Comparison of ENCODE assay signal across 1 cellular context in the genomic region with DNA sequence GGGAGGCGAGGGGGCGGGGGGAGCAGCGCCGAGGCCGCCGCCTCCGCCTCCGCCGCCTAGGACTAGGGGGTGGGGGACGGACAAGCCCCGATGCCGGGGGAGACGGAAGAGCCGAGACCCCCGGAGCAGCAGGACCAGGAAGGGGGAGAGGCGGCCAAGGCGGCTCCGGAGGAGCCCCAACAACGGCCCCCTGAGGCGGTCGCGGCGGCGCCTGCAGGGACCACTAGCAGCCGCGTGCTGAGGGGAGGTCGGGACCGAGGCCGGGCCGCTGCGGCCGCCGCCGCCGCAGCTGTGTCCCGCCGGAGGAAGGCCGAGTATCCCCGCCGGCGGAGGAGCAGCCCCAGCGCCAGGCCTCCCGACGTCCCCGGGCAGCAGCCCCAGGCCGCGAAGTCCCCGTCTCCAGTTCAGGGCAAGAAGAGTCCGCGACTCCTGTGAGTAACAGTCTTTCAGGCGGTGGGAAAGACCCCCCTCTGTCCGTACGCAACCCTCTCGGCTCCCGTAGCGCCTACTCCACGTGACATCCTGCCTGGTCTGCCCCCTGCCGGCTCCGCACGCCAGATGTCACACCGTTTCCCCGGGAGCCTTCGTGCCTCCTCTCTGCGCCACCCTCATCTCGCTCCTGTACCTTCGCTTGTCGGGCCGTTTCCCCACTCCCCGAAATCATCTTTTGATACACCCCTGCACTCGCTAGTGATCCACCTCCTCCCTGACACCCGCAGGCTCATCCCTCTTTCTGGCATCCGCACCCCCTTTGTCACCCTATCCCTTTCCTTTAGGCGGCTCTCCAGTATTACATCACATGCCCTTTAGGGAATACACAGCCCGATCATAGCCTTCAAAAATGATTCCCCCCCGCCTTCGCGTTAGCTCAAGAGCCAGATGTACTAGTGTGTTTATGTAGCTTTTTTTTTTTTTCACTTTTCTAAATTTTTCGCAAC.
A peak's percentile ranks its signal among the peaks of the same experiment; 100 is the strongest.
TF ChIP-seq lines count a peak whose summit lies in the region.

No MANE protein-coding gene starts in this region.

TF ChIP-seq in K562, 482 proteins besides CTCF, POLR2A, EP300 and RAD21 (continued from another document and continues in another):
- TF ChIP-seq CBFA2T3 (IDR thresholded peaks at IDR 0.05) (peak; percentile 40), ZSCAN29 (IDR thresholded peaks at IDR 0.05) (0 out of 2 replicates have a peak, but pooled peaks have one; percentile 34), RBFOX2 (IDR thresholded peaks at IDR 0.05; ENCODE audit: low read depth, low read length) (peak; percentile 85), ESRRA (IDR thresholded peaks at IDR 0.05; ENCODE audit: borderline replicate concordance, low read depth) (peak; percentile 74; the same call in 1 of the 2 replicates), PCBP2 (IDR thresholded peaks at IDR 0.05; ENCODE audit: low read depth, low read length, poor library complexity, severe bottlenecking) (peak; percentile 46), ZNF76 (CRISPR knock-in tag; IDR thresholded peaks at IDR 0.05; ENCODE audit: borderline replicate concordance) (0 out of 2 replicates have a peak, but pooled peaks have one; percentile 21), ASH1L (IDR thresholded peaks at IDR 0.05; ENCODE audit: borderline replicate concordance, low read depth, partially characterized antibody) (peak; percentile 43), FOXP1 (CRISPR knock-in tag; IDR thresholded peaks at IDR 0.05) (peak; percentile 51; the same call in 1 of the 2 replicates), SOX6 (IDR thresholded peaks at IDR 0.05) (peak; percentile 70), ZNF232 (CRISPR knock-in tag; IDR thresholded peaks at IDR 0.05) (no peak), CREBBP (IDR thresholded peaks at IDR 0.05; ENCODE audit: low read depth, low read length) (no peak), ILK (tag; IDR thresholded peaks at IDR 0.05; ENCODE audit: borderline replicate concordance, low read depth) (no peak), ZKSCAN1 (IDR thresholded peaks at IDR 0.05; ENCODE audit: low read depth, low read length) (no peak), ZNF282 (CRISPR knock-in tag; IDR thresholded peaks at IDR 0.05) (0 out of 2 replicates have a peak, but pooled peaks have one; percentile 42), MTA1 (IDR thresholded peaks at IDR 0.05; ENCODE audit: borderline replicate concordance) (peak; percentile 78), MCM7 (IDR thresholded peaks at IDR 0.05) (no peak), CSDE1 (IDR thresholded peaks at IDR 0.05) (peak in 1 of 2 experiments; percentile 65; a peak in 1 of 4 replicates), THRAP3 (IDR thresholded peaks at IDR 0.05; ENCODE audit: borderline replicate concordance) (peak; percentile 90; the same call in 1 of the 2 replicates), SMARCB1 (IDR thresholded peaks at IDR 0.05; ENCODE audit: insufficient read length, low read depth) (no peak), ZNF274 (IDR thresholded peaks at IDR 0.05; ENCODE audit: borderline replicate concordance, low read depth, low read length) (no peak), ZNF24 (IDR thresholded peaks at IDR 0.05) (0 out of 2 replicates have a peak, but pooled peaks have one; percentile 24), CC2D1A (IDR thresholded peaks at IDR 0.05) (peak; percentile 82), BRD9 (IDR thresholded peaks at IDR 0.05; ENCODE audit: low read depth, partially characterized antibody) (peak; percentile 96), ZBTB17 (CRISPR knock-in tag; IDR thresholded peaks at IDR 0.05) (peak; percentile 57), ZNF764 (CRISPR knock-in tag; IDR thresholded peaks at IDR 0.05; ENCODE audit: low read depth) (no peak), ZNF785 (CRISPR knock-in tag; IDR thresholded peaks at IDR 0.05) (no peak), SLC30A9 (CRISPR knock-in tag; IDR thresholded peaks at IDR 0.05) (no peak), SMARCA4 (IDR thresholded peaks at IDR 0.05) (peak; percentile 78), ZNF699 (CRISPR knock-in tag; IDR thresholded peaks at IDR 0.05; ENCODE audit: insufficient replicate concordance) (no peak), FOXA1 (IDR thresholded peaks at IDR 0.05; ENCODE audit: borderline replicate concordance) (no peak), NR2C2 (CRISPR knock-in tag; IDR thresholded peaks at IDR 0.05) (peak; percentile 76; the same call in 1 of the 2 replicates), NR2C2 (tag; IDR thresholded peaks at IDR 0.05) (no peak), MYBL2 (IDR thresholded peaks at IDR 0.05; ENCODE audit: low read depth) (peak; percentile 58), MYBL2 (CRISPR knock-in tag; IDR thresholded peaks at IDR 0.05; ENCODE audit: borderline replicate concordance) (no peak), ZNF695 (CRISPR knock-in tag; IDR thresholded peaks at IDR 0.05) (no peak), NONO (IDR thresholded peaks at IDR 0.05; ENCODE audit: low read depth in 2 of 2, low read length in 1 of 2) (peak in 1 of 2 experiments; percentile 39; a peak in 1 of 4 replicates), NR2C1 (IDR thresholded peaks at IDR 0.05) (peak; percentile 67; the same call in 1 of the 2 replicates), NR2C1 (tag; IDR thresholded peaks at IDR 0.05) (peak; percentile 63), FIP1L1 (IDR thresholded peaks at IDR 0.05; ENCODE audit: low read depth, low read length, poor library complexity, severe bottlenecking) (peak; percentile 88), TCF3 (CRISPR knock-in tag; IDR thresholded peaks at IDR 0.05) (peak; percentile 41; the same call in 1 of the 2 replicates), ARID2 (IDR thresholded peaks at IDR 0.05) (peak; percentile 63), ZNF217 (CRISPR knock-in tag; IDR thresholded peaks at IDR 0.05) (no peak), ZNF431 (CRISPR knock-in tag; IDR thresholded peaks at IDR 0.05) (peak; percentile 33; the same call in 1 of the 2 replicates), FOXK1 (CRISPR knock-in tag; IDR thresholded peaks at IDR 0.05; ENCODE audit: borderline replicate concordance) (peak; percentile 88; the same call in 1 of the 2 replicates), NFIX (CRISPR knock-in tag; IDR thresholded peaks at IDR 0.05; ENCODE audit: low read depth) (no peak), ZNF324 (CRISPR knock-in tag; IDR thresholded peaks at IDR 0.05) (no peak), ZZZ3 (IDR thresholded peaks at IDR 0.05) (peak; percentile 90), TAF7 (tag; IDR thresholded peaks at IDR 0.05) (peak; percentile 61; the same call in 1 of the 2 replicates)
- TF ChIP-seq, protein P1, sequence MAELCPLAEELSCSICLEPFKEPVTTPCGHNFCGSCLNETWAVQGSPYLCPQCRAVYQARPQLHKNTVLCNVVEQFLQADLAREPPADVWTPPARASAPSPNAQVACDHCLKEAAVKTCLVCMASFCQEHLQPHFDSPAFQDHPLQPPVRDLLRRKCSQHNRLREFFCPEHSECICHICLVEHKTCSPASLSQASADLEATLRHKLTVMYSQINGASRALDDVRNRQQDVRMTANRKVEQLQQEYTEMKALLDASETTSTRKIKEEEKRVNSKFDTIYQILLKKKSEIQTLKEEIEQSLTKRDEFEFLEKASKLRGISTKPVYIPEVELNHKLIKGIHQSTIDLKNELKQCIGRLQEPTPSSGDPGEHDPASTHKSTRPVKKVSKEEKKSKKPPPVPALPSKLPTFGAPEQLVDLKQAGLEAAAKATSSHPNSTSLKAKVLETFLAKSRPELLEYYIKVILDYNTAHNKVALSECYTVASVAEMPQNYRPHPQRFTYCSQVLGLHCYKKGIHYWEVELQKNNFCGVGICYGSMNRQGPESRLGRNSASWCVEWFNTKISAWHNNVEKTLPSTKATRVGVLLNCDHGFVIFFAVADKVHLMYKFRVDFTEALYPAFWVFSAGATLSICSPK (IDR thresholded peaks at IDR 0.05; ENCODE audit: borderline replicate concordance), result peak; percentile 87; the same call in 1 of the 2 replicates
- TF ChIP-seq, protein P2, sequence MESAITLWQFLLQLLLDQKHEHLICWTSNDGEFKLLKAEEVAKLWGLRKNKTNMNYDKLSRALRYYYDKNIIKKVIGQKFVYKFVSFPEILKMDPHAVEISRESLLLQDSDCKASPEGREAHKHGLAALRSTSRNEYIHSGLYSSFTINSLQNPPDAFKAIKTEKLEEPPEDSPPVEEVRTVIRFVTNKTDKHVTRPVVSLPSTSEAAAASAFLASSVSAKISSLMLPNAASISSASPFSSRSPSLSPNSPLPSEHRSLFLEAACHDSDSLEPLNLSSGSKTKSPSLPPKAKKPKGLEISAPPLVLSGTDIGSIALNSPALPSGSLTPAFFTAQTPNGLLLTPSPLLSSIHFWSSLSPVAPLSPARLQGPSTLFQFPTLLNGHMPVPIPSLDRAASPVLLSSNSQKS (CRISPR knock-in tag; IDR thresholded peaks at IDR 0.05), result no peak
- TF ChIP-seq, protein P3, sequence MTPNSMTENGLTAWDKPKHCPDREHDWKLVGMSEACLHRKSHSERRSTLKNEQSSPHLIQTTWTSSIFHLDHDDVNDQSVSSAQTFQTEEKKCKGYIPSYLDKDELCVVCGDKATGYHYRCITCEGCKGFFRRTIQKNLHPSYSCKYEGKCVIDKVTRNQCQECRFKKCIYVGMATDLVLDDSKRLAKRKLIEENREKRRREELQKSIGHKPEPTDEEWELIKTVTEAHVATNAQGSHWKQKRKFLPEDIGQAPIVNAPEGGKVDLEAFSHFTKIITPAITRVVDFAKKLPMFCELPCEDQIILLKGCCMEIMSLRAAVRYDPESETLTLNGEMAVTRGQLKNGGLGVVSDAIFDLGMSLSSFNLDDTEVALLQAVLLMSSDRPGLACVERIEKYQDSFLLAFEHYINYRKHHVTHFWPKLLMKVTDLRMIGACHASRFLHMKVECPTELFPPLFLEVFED (CRISPR knock-in tag; conservative IDR thresholded peaks at IDR 0.05), result peak; percentile 90; the same call in 1 of the 2 replicates
- TF ChIP-seq, protein P4, sequence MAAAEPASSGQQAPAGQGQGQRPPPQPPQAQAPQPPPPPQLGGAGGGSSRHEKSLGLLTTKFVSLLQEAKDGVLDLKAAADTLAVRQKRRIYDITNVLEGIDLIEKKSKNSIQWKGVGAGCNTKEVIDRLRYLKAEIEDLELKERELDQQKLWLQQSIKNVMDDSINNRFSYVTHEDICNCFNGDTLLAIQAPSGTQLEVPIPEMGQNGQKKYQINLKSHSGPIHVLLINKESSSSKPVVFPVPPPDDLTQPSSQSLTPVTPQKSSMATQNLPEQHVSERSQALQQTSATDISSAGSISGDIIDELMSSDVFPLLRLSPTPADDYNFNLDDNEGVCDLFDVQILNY (CRISPR knock-in tag; IDR thresholded peaks at IDR 0.05), result 0 out of 2 replicates have a peak, but pooled peaks have one; percentile 28
- TF ChIP-seq, protein P5, sequence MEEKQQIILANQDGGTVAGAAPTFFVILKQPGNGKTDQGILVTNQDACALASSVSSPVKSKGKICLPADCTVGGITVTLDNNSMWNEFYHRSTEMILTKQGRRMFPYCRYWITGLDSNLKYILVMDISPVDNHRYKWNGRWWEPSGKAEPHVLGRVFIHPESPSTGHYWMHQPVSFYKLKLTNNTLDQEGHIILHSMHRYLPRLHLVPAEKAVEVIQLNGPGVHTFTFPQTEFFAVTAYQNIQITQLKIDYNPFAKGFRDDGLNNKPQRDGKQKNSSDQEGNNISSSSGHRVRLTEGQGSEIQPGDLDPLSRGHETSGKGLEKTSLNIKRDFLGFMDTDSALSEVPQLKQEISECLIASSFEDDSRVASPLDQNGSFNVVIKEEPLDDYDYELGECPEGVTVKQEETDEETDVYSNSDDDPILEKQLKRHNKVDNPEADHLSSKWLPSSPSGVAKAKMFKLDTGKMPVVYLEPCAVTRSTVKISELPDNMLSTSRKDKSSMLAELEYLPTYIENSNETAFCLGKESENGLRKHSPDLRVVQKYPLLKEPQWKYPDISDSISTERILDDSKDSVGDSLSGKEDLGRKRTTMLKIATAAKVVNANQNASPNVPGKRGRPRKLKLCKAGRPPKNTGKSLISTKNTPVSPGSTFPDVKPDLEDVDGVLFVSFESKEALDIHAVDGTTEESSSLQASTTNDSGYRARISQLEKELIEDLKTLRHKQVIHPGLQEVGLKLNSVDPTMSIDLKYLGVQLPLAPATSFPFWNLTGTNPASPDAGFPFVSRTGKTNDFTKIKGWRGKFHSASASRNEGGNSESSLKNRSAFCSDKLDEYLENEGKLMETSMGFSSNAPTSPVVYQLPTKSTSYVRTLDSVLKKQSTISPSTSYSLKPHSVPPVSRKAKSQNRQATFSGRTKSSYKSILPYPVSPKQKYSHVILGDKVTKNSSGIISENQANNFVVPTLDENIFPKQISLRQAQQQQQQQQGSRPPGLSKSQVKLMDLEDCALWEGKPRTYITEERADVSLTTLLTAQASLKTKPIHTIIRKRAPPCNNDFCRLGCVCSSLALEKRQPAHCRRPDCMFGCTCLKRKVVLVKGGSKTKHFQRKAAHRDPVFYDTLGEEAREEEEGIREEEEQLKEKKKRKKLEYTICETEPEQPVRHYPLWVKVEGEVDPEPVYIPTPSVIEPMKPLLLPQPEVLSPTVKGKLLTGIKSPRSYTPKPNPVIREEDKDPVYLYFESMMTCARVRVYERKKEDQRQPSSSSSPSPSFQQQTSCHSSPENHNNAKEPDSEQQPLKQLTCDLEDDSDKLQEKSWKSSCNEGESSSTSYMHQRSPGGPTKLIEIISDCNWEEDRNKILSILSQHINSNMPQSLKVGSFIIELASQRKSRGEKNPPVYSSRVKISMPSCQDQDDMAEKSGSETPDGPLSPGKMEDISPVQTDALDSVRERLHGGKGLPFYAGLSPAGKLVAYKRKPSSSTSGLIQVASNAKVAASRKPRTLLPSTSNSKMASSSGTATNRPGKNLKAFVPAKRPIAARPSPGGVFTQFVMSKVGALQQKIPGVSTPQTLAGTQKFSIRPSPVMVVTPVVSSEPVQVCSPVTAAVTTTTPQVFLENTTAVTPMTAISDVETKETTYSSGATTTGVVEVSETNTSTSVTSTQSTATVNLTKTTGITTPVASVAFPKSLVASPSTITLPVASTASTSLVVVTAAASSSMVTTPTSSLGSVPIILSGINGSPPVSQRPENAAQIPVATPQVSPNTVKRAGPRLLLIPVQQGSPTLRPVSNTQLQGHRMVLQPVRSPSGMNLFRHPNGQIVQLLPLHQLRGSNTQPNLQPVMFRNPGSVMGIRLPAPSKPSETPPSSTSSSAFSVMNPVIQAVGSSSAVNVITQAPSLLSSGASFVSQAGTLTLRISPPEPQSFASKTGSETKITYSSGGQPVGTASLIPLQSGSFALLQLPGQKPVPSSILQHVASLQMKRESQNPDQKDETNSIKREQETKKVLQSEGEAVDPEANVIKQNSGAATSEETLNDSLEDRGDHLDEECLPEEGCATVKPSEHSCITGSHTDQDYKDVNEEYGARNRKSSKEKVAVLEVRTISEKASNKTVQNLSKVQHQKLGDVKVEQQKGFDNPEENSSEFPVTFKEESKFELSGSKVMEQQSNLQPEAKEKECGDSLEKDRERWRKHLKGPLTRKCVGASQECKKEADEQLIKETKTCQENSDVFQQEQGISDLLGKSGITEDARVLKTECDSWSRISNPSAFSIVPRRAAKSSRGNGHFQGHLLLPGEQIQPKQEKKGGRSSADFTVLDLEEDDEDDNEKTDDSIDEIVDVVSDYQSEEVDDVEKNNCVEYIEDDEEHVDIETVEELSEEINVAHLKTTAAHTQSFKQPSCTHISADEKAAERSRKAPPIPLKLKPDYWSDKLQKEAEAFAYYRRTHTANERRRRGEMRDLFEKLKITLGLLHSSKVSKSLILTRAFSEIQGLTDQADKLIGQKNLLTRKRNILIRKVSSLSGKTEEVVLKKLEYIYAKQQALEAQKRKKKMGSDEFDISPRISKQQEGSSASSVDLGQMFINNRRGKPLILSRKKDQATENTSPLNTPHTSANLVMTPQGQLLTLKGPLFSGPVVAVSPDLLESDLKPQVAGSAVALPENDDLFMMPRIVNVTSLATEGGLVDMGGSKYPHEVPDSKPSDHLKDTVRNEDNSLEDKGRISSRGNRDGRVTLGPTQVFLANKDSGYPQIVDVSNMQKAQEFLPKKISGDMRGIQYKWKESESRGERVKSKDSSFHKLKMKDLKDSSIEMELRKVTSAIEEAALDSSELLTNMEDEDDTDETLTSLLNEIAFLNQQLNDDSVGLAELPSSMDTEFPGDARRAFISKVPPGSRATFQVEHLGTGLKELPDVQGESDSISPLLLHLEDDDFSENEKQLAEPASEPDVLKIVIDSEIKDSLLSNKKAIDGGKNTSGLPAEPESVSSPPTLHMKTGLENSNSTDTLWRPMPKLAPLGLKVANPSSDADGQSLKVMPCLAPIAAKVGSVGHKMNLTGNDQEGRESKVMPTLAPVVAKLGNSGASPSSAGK (IDR thresholded peaks at IDR 0.05), result peak; percentile 96
